In the genomic region with DNA sequence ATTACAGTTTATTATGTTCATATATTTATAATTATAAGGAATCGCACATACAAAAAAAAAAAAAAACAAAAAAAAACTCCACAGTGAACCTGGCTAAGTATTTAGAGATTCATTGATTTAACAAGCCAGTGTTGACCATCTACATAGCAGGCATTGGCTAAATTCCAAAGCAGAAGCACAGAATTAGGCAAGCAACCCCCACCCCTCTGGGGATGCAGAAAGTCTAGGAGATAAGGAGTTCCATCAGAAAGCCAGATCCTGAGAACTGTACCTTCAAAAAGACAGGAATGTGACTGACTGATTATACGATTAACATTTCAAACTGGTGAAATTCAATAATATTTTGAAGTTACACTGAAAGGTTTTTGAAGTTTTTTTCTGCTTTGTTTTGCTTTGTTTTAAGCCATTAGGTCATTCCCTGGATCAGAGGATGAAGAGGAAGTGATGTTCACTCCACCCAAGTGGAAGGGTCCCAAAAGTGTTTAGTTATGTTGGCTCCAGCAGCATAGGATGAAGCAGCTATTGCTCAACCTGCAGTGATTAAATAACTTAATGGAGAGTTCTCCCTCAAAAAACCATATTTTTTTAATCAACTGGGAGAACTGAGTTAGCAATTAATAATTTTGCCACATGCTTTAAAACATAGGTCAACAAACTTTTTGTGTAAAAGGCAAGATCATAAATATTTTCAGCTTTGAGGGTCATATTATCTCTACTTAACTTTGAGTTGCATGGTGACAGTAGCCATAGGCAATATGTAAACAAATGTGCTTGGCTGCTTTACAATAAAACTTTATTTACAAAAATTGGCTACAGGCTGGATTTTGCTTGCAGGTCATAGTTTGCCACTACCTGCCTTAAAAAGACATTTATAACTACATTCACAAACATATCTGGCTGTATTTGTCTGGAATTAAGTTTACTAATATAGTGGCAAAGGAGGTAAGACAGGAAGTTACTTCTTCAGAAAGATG, we compare ENCODE assay signal across 11 cellular contexts. TPM values are rescaled to one million over a fixed set of nuclear protein-coding genes. Genes with fewer than 3 reads are reported as not detected.
DNase-seq lines count a peak whose midpoint lies in the region; ATAC-seq, FAIRE-seq and TF ChIP-seq lines count a peak whose summit lies in the region.
"Had no signal": no experiment of that assay in that cellular context is flagged by ENCODE, and none has a peak within 500 bp of the region (broad histone marks: within the 10 kb centered on the region; RNA-seq: fewer than 3 reads in every experiment).

No MANE protein-coding gene starts in this region.

- H3K27me3 ChIP-seq in K562 (ENCODE audit: control insufficient read depth in 2 of 2, insufficient read depth in 2 of 2, low read length in 2 of 2) (no peaks in the 10 kb centered on the region), gastrocnemius medialis (no peaks in the 10 kb centered on the region)
- H3K27me3 ChIP-seq: pancreas had no signal

- no peak for FAIRE-seq in K562 (lab: Jason Lieb, UNC)

- H3K9ac ChIP-seq in K562 (ENCODE audit: insufficient read depth in 1 of 2, low read depth in 2 of 2, low read length in 2 of 2) = no peak overlapping the region

- no peak for ATAC-seq in K562
- ATAC-seq in left ventricle myocardium superior = peak; percentile 89
- ATAC-seq in gastrocnemius medialis = peak; percentile 73 to 87
- no peak for ATAC-seq in HG03039 (IDR thresholded peaks at IDR 0.05; ENCODE audit: unreplicated experiment)
- ATAC-seq in HG02798 (IDR thresholded peaks at IDR 0.05; ENCODE audit: poor library complexity, unreplicated experiment) = no peak

- H3K27ac ChIP-seq in K562 (ENCODE audit: extremely low read depth, low read depth, low read length) (no peak overlapping the region), gastrocnemius medialis (peak overlapping the region; percentile 27 to 73 (median 62))
- H3K27ac ChIP-seq: pancreas had no signal

- DNase-seq in GM03348 (ENCODE audit: low spot score) (peak; percentile 81), K562 (ENCODE audit: extremely low read depth in 1 of 4, low spot score in 3 of 4) (peak in 1 of 4 experiments; percentile 12), left ventricle myocardium superior (no peak), gastrocnemius medialis (peak; percentile 22 to 40), HuH-7 (ENCODE audit: low spot score) (no peak), foreskin melanocyte (no peak)
- DNase-seq: activated CD4-positive, alpha-beta T cell treated with anti-CD3 and anti-CD28 coated beads, Interleukin-2, amount 10 ng/mL, durations not matched to agents 24 days and 14 days; NCI-H524; pancreas had no signal

- H2AFZ ChIP-seq in K562 (ENCODE audit: low read depth, low read length) = no peak overlapping the region

- no peaks in the 10 kb centered on the region for H3K4me1 ChIP-seq in K562 (replicated peaks in 1 of 2; ENCODE audit: control insufficient read depth in 2 of 2, insufficient read depth in 2 of 2, low read length in 2 of 2)
- H3K4me1 ChIP-seq in gastrocnemius medialis = peaks cover 13 to 23% of the 10 kb centered on the region in 2 donors
- H3K4me1 ChIP-seq: pancreas had no signal

- no peaks in the 10 kb centered on the region for H3K36me3 ChIP-seq in K562 (ENCODE audit: control insufficient read depth, insufficient read depth, low read length)
- no peaks in the 10 kb centered on the region for H3K36me3 ChIP-seq in gastrocnemius medialis
- H3K36me3 ChIP-seq: pancreas had no signal

- no peak for TF ChIP-seq EP300 in K562 (IDR thresholded peaks at IDR 0.05; ENCODE audit: low read length)

- no peaks in the 10 kb centered on the region for H3K9me1 ChIP-seq in K562 (ENCODE audit: control insufficient read depth, insufficient read depth, low read length)

- H3K9me3 ChIP-seq in K562 (replicated peaks; ENCODE audit: control insufficient read depth, insufficient read depth, low read depth, low read length) (no peaks in the 10 kb centered on the region), gastrocnemius medialis (no peaks in the 10 kb centered on the region)
- H3K9me3 ChIP-seq: pancreas had no signal

- no peaks in the 10 kb centered on the region for H4K20me1 ChIP-seq in K562 (replicated peaks; ENCODE audit: control insufficient read depth, insufficient read depth, low read length)

- BruUV-seq in K562 (replicated peaks; lab: Mats Ljungman, UMichigan) = no TSS peak

- H3K4me3 ChIP-seq in K562 = no peak overlapping the region
- no peak overlapping the region for H3K4me3 ChIP-seq in gastrocnemius medialis
- H3K4me3 ChIP-seq: pancreas had no signal

- no peaks in the 10 kb centered on the region for H3K79me2 ChIP-seq in K562 (ENCODE audit: control insufficient read depth, insufficient read depth, low read length)

- in situ Hi-C loops in K562 (cut with MboI) = no loop called here
- in situ Hi-C loops in gastrocnemius medialis (cut with MboI; ENCODE audit: low sequenced_read_pairs in 4 of 4) = no loop called here

- no peak for TF ChIP-seq POLR2A in K562 (conservative IDR thresholded peaks at IDR 0.05)
- peak in 1 of 2 donors; percentile 17 for TF ChIP-seq POLR2A in gastrocnemius medialis (IDR thresholded peaks at IDR 0.05)

- intact Hi-C loops in K562 (cut with micrococcal nuclease) = no loop called here
- intact Hi-C loops in left ventricle myocardium superior (cut with micrococcal nuclease) = no loop called here
- intact Hi-C loops in gastrocnemius medialis (cut with DNase I; ENCODE audit: low total_unique reads) = loop anchor here (5.0 kb wide), 1 partner anchor 49 kb away; a partner anchor contains a TSS

- TF ChIP-seq CTCF in K562 (IDR thresholded peaks at IDR 0.05 in 2 of 3, conservative IDR thresholded peaks at IDR 0.05 in 1 of 3; ENCODE audit: insufficient read depth in 2 of 3, low read depth in 1 of 3, low read length in 3 of 3) = no peak
- TF ChIP-seq CTCF in gastrocnemius medialis (IDR thresholded peaks at IDR 0.05 in 4 of 5, conservative IDR thresholded peaks at IDR 0.05 in 1 of 5) = no peak

- POLR2A ChIA-PET in K562 (lab: Yijun Ruan, JAX) = no interaction called here

- CTCF ChIA-PET in K562 (lab: Yijun Ruan, JAX; ENCODE audit: low intra/inter-chr PET ratio) = no interaction called here

- H3K4me2 ChIP-seq in K562 (ENCODE audit: insufficient read depth, low read length) = no peak overlapping the region

- TF ChIP-seq RAD21 in K562 (CRISPR knock-in tag; conservative IDR thresholded peaks at IDR 0.05 in 1 of 2, IDR thresholded peaks at IDR 0.05 in 1 of 2) = no peak

- WGBS in K562 (ENCODE audit: insufficient coverage, low coverage, missing lambda C conversion rate) = 54% methylated on average over 1 of the region's 2 CpGs

TF ChIP-seq in K562, 482 proteins besides CTCF, POLR2A, EP300 and RAD21 (continues in another document):
- TF ChIP-seq KDM5B (IDR thresholded peaks at IDR 0.05; ENCODE audit: insufficient replicate concordance, low read depth, low read length) (no peak), SPI1 (IDR thresholded peaks at IDR 0.05; ENCODE audit: borderline replicate concordance, low read depth, low read length) (0 out of 2 replicates have a peak, but pooled peaks have one; percentile 9)

RNA-seq across cellular contexts. Expression of a gene that starts 49.6 kb away (rescaled TPM):
- total RNA-seq in K562 (2011; cell fraction: chromatin; rRNA removed; ENCODE audit: low replicate concordance) = 36.2 and 116 TPM in 2 replicates
- 22.8 and 26.2 TPM in 2 replicates for total RNA-seq in K562 (2011; cell fraction: nucleolus; rRNA removed)
- total RNA-seq in K562 (2011; cell fraction: nucleoplasm; rRNA removed) = 35.1 and 50.0 TPM in 2 replicates
- total RNA-seq in K562 (2014; rRNA removed) (10.4 and 12.9 TPM in 2 replicates), K562 (2014; rRNA removed; fragmentation: Illumina TruSeq; extraction: Trizol) (16.7 and 18.1 TPM in 2 replicates), K562 (2015; rRNA removed; fragmentation: Illumina TruSeq; extraction: Trizol) (18.3 and 20.9 TPM in 2 replicates), K562 (2021) (19.2 and 24.8 TPM in 2 replicates), left ventricle myocardium superior (39.6 TPM), gastrocnemius medialis (10 to 100 TPM; 31.4 to 46.7 (median 45.6) TPM)
- polyA plus RNA-seq in K562 (2011; rRNA removed) (18.5 and 25.3 TPM in 2 replicates), K562 (2014; fragmentation: Illumina TruSeq; extraction: Trizol) (20.9 and 21.2 TPM in 2 replicates), K562 (2014; fragmentation: Nextera tagmentation; extraction: Ambion mirVana) (1 to 10 TPM; 3.5 to 5.1 TPM), K562 (2014; rRNA removed) (12.4 and 18.3 TPM in 2 replicates)
- polyA plus RNA-seq in K562 (2011; cell fraction: cytosol; rRNA removed) = 11.6 and 20.0 TPM in 2 replicates
- polyA plus RNA-seq in K562 (2011; cell fraction: nucleus; rRNA removed) = 28.1 and 44.6 TPM in 2 replicates
- polyA plus RNA-seq in K562 (2012) = 15.8 and 18.9 TPM in 2 replicates
- 33.3 and 52.3 TPM in 2 replicates for polyA minus RNA-seq in K562 (2011; rRNA and poly(A)+ RNA removed)
- polyA minus RNA-seq in K562 (2011; cell fraction: cytosol; rRNA and poly(A)+ RNA removed) = 15.1 and 22.1 TPM in 2 replicates
- polyA minus RNA-seq in K562 (2011; cell fraction: nucleus; rRNA and poly(A)+ RNA removed) = 43.5 and 43.9 TPM in 2 replicates

Comparison
In these comparisons a context has a peak if more than half of its experiments do, and no peak if none do; other contexts are left out.
1. DNase-seq: peak in GM03348 (single experiment) and gastrocnemius medialis (2 of 2); none in left ventricle myocardium superior (single experiment), HuH-7 (single experiment) and foreskin melanocyte (single experiment).
2. ATAC-seq: peak in left ventricle myocardium superior (single experiment) and gastrocnemius medialis (2 of 2); none in K562 (single experiment), HG03039 (single experiment) and HG02798 (single experiment).